ENCODE assay signal across 12 cellular contexts in the genomic region with DNA sequence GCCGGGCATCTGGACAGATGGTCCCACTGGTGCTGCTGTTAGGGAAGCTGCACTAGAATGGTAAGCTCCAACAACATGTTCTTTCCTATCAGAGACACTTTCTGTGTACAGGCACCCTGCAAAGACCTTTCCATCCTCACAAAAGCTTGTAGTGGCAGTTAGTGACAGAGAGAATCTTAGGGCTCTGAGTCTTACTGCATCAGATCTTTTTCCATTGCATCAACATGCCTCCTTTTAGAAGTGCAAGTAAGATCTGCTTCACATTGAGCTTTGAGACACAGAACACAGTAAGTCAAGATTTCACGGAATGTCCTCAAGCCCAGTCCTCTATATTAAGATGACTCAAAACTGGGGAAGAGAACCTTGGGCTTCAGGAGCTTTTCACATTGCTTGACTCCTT. TPM values are rescaled to one million over a fixed set of nuclear protein-coding genes. Genes with fewer than 3 reads are reported as not detected.
DNase-seq lines count a peak whose midpoint lies in the region; ATAC-seq and TF ChIP-seq lines count a peak whose summit lies in the region.
"Had no signal": no experiment of that assay in that cellular context is flagged by ENCODE, and none has a peak within 500 bp of the region (broad histone marks: within the 10 kb centered on the region; RNA-seq: fewer than 3 reads in every experiment).

No MANE protein-coding gene starts in this region.

- POLR2A ChIA-PET in activated CD4-positive, alpha-beta memory T cell treated with anti-CD3 and anti-CD28 coated beads for 36 hours (lab: Charles Lee) = interaction anchor here (0.8 to 1.6 kb wide), 4 partner anchors 9 to 155 kb away, joined by 3 to 6 read pairs (median 4); no protein-coding TSS in a partner anchor

- WGBS in thymus = 85% methylated on average over 2 of the region's 2 CpGs

- H3K4me1 ChIP-seq in fibroblast of lung (ENCODE audit: control insufficient read depth, extremely low read depth, insufficient read depth, low read length) (peaks cover 10% of the 10 kb centered on the region), thymus (ENCODE audit: control insufficient read depth, insufficient read depth, low read length) (peaks cover 36% of the 10 kb centered on the region)
- H3K4me1 ChIP-seq: uterus had no signal

- H3K36me3 ChIP-seq in fibroblast of lung (ENCODE audit: control insufficient read depth, insufficient read depth, low read length) (no peaks in the 10 kb centered on the region), thymus (ENCODE audit: control insufficient read depth, insufficient read depth) (peaks cover 5% of the 10 kb centered on the region)
- H3K36me3 ChIP-seq: left ventricle myocardium inferior, uterus had no signal

- CTCF ChIA-PET in activated naive CD4-positive, alpha-beta T cell treated with anti-CD3 and anti-CD28 coated beads for 36 hours (lab: Charles Lee) = interaction anchor here (0.6 to 1.2 kb wide), 5 partner anchors 18 to 155 kb away, joined by 3 to 6 read pairs (median 3); no protein-coding TSS in a partner anchor
- CTCF ChIA-PET in activated CD4-positive, alpha-beta memory T cell treated with anti-CD3 and anti-CD28 coated beads for 36 hours (lab: Charles Lee) = interaction anchor here (1.0 kb wide), 1 partner anchor 10 kb away, joined by 4 read pairs; no protein-coding TSS in a partner anchor

- no peaks in the 10 kb centered on the region for H3K79me2 ChIP-seq in fibroblast of lung (ENCODE audit: control insufficient read depth, insufficient read depth, low read length)

- peaks cover 10% of the 10 kb centered on the region for H3K36me3 Mint-ChIP-seq in activated naive CD4-positive, alpha-beta T cell treated with anti-CD3 and anti-CD28 coated beads for 36 hours (ENCODE audit: low read depth)
- H3K36me3 Mint-ChIP-seq in activated CD4-positive, alpha-beta memory T cell treated with anti-CD3 and anti-CD28 coated beads for 36 hours = peaks cover 6% of the 10 kb centered on the region

- H3K27me3 ChIP-seq in fibroblast of lung (ENCODE audit: control insufficient read depth, insufficient read depth, low read length) (no peaks in the 10 kb centered on the region), thymus (ENCODE audit: control insufficient read depth, insufficient read depth) (no peaks in the 10 kb centered on the region)
- H3K27me3 ChIP-seq: uterus had no signal

- intact Hi-C loops in activated naive CD4-positive, alpha-beta T cell treated with anti-CD3 and anti-CD28 coated beads for 36 hours (cut with micrococcal nuclease) = loop anchor here (1.0 kb wide), 1 partner anchor 17 kb away; no protein-coding TSS in a partner anchor
- intact Hi-C loops in activated CD4-positive, alpha-beta memory T cell treated with anti-CD3 and anti-CD28 coated beads for 36 hours (cut with micrococcal nuclease) = no loop called here

- H3K4me1 Mint-ChIP-seq in activated naive CD4-positive, alpha-beta T cell treated with anti-CD3 and anti-CD28 coated beads for 36 hours (ENCODE audit: low read depth) = peaks cover 76% of the 10 kb centered on the region
- peaks cover 62% of the 10 kb centered on the region for H3K4me1 Mint-ChIP-seq in activated CD4-positive, alpha-beta memory T cell treated with anti-CD3 and anti-CD28 coated beads for 36 hours (ENCODE audit: low read depth)

- no peak overlapping the region for H3K4me3 ChIP-seq in fibroblast of lung (replicated peaks in 1 of 4; ENCODE audit: control extremely low read depth in 1 of 4, insufficient read depth in 1 of 4, low read depth in 3 of 4, low read length in 4 of 4)
- H3K4me3 ChIP-seq in thymus (ENCODE audit: low read length) = no peak overlapping the region
- H3K4me3 ChIP-seq: left ventricle myocardium inferior, PC-9, uterus had no signal

- H3K9me3 Mint-ChIP-seq in activated naive CD4-positive, alpha-beta T cell treated with anti-CD3 and anti-CD28 coated beads for 36 hours = no peaks in the 10 kb centered on the region
- no peaks in the 10 kb centered on the region for H3K9me3 Mint-ChIP-seq in activated CD4-positive, alpha-beta memory T cell treated with anti-CD3 and anti-CD28 coated beads for 36 hours

- no peak overlapping the region for H3K4me3 Mint-ChIP-seq in activated naive CD4-positive, alpha-beta T cell treated with anti-CD3 and anti-CD28 coated beads for 36 hours
- H3K4me3 Mint-ChIP-seq in activated CD4-positive, alpha-beta memory T cell treated with anti-CD3 and anti-CD28 coated beads for 36 hours = no peak overlapping the region

- no peak for TF ChIP-seq CTCF in fibroblast of lung (conservative IDR thresholded peaks at IDR 0.05 in 1 of 2, IDR thresholded peaks at IDR 0.05 in 1 of 2; ENCODE audit: low read depth in 1 of 2, low read length in 2 of 2)

- no peaks in the 10 kb centered on the region for H3K9me3 ChIP-seq in fibroblast of lung (ENCODE audit: control insufficient read depth, insufficient read depth, low read depth, low read length)
- no peaks in the 10 kb centered on the region for H3K9me3 ChIP-seq in thymus (ENCODE audit: control insufficient read depth)
- H3K9me3 ChIP-seq: left ventricle myocardium inferior, uterus had no signal

- H3K9ac ChIP-seq in fibroblast of lung (ENCODE audit: insufficient read depth, low read length) = no peak overlapping the region

- DNase-seq in activated naive CD4-positive, alpha-beta T cell treated with anti-CD3 and anti-CD28 coated beads for 36 hours = no peak
- no peak for DNase-seq in activated naive CD4-positive, alpha-beta T cell treated with anti-CD3 and anti-CD28 coated beads, Interleukin-2, amount 50 U/mL, for 16 hours
- DNase-seq in activated CD4-positive, alpha-beta memory T cell treated with anti-CD3 and anti-CD28 coated beads for 36 hours = no peak
- DNase-seq in fibroblast of lung (ENCODE audit: low read depth in 2 of 2) (peak in 1 of 2 donors; percentile 56), LoVo (ENCODE audit: low spot score) (no peak)
- DNase-seq: left ventricle myocardium inferior, NCI-H1092, uterus had no signal

- no peaks in the 10 kb centered on the region for H3K27me3 Mint-ChIP-seq in activated naive CD4-positive, alpha-beta T cell treated with anti-CD3 and anti-CD28 coated beads for 36 hours (ENCODE audit: low read depth)
- no peaks in the 10 kb centered on the region for H3K27me3 Mint-ChIP-seq in activated CD4-positive, alpha-beta memory T cell treated with anti-CD3 and anti-CD28 coated beads for 36 hours

- peak overlapping the region; percentile 62 for H3K27ac ChIP-seq in fibroblast of lung (ENCODE audit: insufficient read depth, low read length)
- peak overlapping the region; percentile 89 for H3K27ac ChIP-seq in thymus (ENCODE audit: low read depth)
- H3K27ac ChIP-seq: PC-9, uterus had no signal

- H4K20me1 ChIP-seq in fibroblast of lung (ENCODE audit: control insufficient read depth, extremely low read depth, insufficient read depth, low read length) = no peaks in the 10 kb centered on the region

- peak overlapping the region; percentile 10 for H2AFZ ChIP-seq in fibroblast of lung (ENCODE audit: low read length)
- H2AFZ ChIP-seq: PC-9 had no signal

- ATAC-seq in GM19467 (IDR thresholded peaks at IDR 0.05; ENCODE audit: unreplicated experiment) (no peak), GM18520 (IDR thresholded peaks at IDR 0.05; ENCODE audit: unreplicated experiment) (no peak)

- H3K4me2 ChIP-seq in fibroblast of lung (ENCODE audit: extremely low read depth, insufficient read depth, low read length) = peak overlapping the region; percentile 19
- H3K4me2 ChIP-seq: PC-9 had no signal

- H3K27ac Mint-ChIP-seq in activated naive CD4-positive, alpha-beta T cell treated with anti-CD3 and anti-CD28 coated beads for 36 hours = peak overlapping the region; percentile 86
- peak overlapping the region; percentile 95 for H3K27ac Mint-ChIP-seq in activated CD4-positive, alpha-beta memory T cell treated with anti-CD3 and anti-CD28 coated beads for 36 hours

RNA-seq across cellular contexts. Expression of a gene that starts 52.6 kb away (rescaled TPM):
- 10 to 100 TPM; 24.2 to 24.9 TPM for total RNA-seq in activated naive CD4-positive, alpha-beta T cell treated with anti-CD3 and anti-CD28 coated beads for 36 hours
- total RNA-seq in activated CD4-positive, alpha-beta memory T cell treated with anti-CD3 and anti-CD28 coated beads for 36 hours = 10 to 100 TPM; 44.4 to 44.7 TPM
- 50.6 and 80.9 TPM in 2 replicates for total RNA-seq in fibroblast of lung
- polyA plus RNA-seq in fibroblast of lung (23.2 and 45.5 TPM in 2 replicates), thymus (59.9 TPM)
- 27.3 and 58.5 TPM in 2 replicates for polyA plus RNA-seq in fibroblast of lung (2012)
- 7.7 and 21.0 TPM in 2 replicates for polyA minus RNA-seq in fibroblast of lung (ENCODE audit: low replicate concordance)
